In genomic region chr3:13332158-13332557, GRCh38 we compare ENCODE assay signal across 8 cellular contexts.
DNase-seq lines count a peak whose midpoint lies in the region; ATAC-seq lines count a peak whose summit lies in the region.

No MANE protein-coding gene starts in this region.

- no peaks in the 10 kb centered on the region for H3K79me1 ChIP-seq in mesendoderm (ENCODE audit: low read length)

- H3K4me1 ChIP-seq in mesendoderm (ENCODE audit: control insufficient read depth, low read depth, low read length) = no peaks in the 10 kb centered on the region

- H3K9ac ChIP-seq in mesendoderm (ENCODE audit: low read length) = no peak overlapping the region

- peaks cover 13 to 37% (median 26%) of the 10 kb centered on the region in 3 donors for H3K36me3 Mint-ChIP-seq in immature natural killer cell

- H3K4me3 ChIP-seq in mesendoderm (ENCODE audit: low read length) = no peak overlapping the region

- H3K56ac ChIP-seq in mesendoderm (ENCODE audit: low read length) = no peak overlapping the region

- no peak overlapping the region for H3K4ac ChIP-seq in mesendoderm (ENCODE audit: low read depth, low read length)

- H4K8ac ChIP-seq in mesendoderm (ENCODE audit: low read depth, low read length) = no peak overlapping the region

- H3K27ac Mint-ChIP-seq in immature natural killer cell = peak overlapping the region; percentile 35 to 80 (median 66)

- H2AK5ac ChIP-seq in mesendoderm (ENCODE audit: low read length) = no peak overlapping the region

- H3K18ac ChIP-seq in mesendoderm (ENCODE audit: low read length) = no peak overlapping the region

- no peak overlapping the region for H3K4me2 ChIP-seq in mesendoderm (ENCODE audit: low read length)

- H3K4me3 Mint-ChIP-seq in immature natural killer cell = no peak overlapping the region

- WGBS in mesendoderm (ENCODE audit: extremely low coverage, insufficient coverage, low lambda C conversion rate) = no CpG with 5 or more reads among the region's 8 CpGs

- H3K27me3 ChIP-seq in mesendoderm (ENCODE audit: insufficient read depth, low read length, poor library complexity) = no peaks in the 10 kb centered on the region

- no peaks in the 10 kb centered on the region for H3K9me3 Mint-ChIP-seq in immature natural killer cell

- no peak overlapping the region for H3K27ac ChIP-seq in substantia nigra (ENCODE audit: low read depth, low read length, poor library complexity, severe bottlenecking)
- H3K27ac ChIP-seq in mesendoderm (ENCODE audit: low read depth, low read length) = no peak overlapping the region

- peak; percentile 98 for DNase-seq in NAMALWA (ENCODE audit: low spot score)
- no peak for DNase-seq in immature natural killer cell
- no peak for DNase-seq in NCI-H2227 treated with DMSO at 0.1 percent for 48 hours (lab: John Stamatoyannopoulos, UW)
- no peak for DNase-seq in substantia nigra (lab: John Stamatoyannopoulos, UW)
- DNase-seq in EL = no peak
- no peak for DNase-seq in mesendoderm

- H2BK120ac ChIP-seq in mesendoderm (ENCODE audit: low read depth, low read length) = no peak overlapping the region

- H3K23ac ChIP-seq in mesendoderm (ENCODE audit: low read length) = no peak overlapping the region

- ATAC-seq in GM18858 (IDR thresholded peaks at IDR 0.05; ENCODE audit: unreplicated experiment) (peak; percentile 92), GM21786 (IDR thresholded peaks at IDR 0.05; ENCODE audit: unreplicated experiment) (peak; percentile 94)

- no peak overlapping the region for H2BK15ac ChIP-seq in mesendoderm (replicated peaks; ENCODE audit: low read depth)

- H3K27me3 Mint-ChIP-seq in immature natural killer cell (ENCODE audit: low read depth in 3 of 3) = peaks cover 0 to 19% (median 2%) of the 10 kb centered on the region in 3 donors

- H3K4me1 Mint-ChIP-seq in immature natural killer cell = peaks cover 14 to 16% of the 10 kb centered on the region in 2 donors

- H3K79me2 ChIP-seq in mesendoderm (ENCODE audit: control insufficient read depth, insufficient read depth, low read length) = no peaks in the 10 kb centered on the region

- H2BK5ac ChIP-seq in mesendoderm (ENCODE audit: low read length) = no peak overlapping the region

- no peak overlapping the region for H4K5ac ChIP-seq in mesendoderm (ENCODE audit: low read length)

- H3K36me3 ChIP-seq in mesendoderm (ENCODE audit: control insufficient read depth, insufficient read depth, low read length) = no peaks in the 10 kb centered on the region
